17 cellular contexts compared by ENCODE assay signal in genomic region chr4:75028196-75028854, GRCh38.
"Had no signal": no experiment of that assay in that cellular context is flagged by ENCODE, and none has a peak within 500 bp of the region (broad histone marks: within the 10 kb centered on the region; RNA-seq: fewer than 3 reads in every experiment).

No MANE protein-coding gene starts in this region.

- DNase-seq: activated CD4-positive, alpha-beta T cell treated with anti-CD3 and anti-CD28 coated beads for 36 hours; activated CD8-positive, alpha-beta memory T cell treated with anti-CD3 and anti-CD28 coated beads, Interleukin-2, amount 50 U/mL, for 48 hours; activated CD8-positive, alpha-beta T cell treated with anti-CD3 and anti-CD28 coated beads for 36 hours; activated naive CD8-positive, alpha-beta T cell treated with anti-CD3 and anti-CD28 coated beads, Interleukin-2, amount 10 ng/mL, durations not matched to agents 7 days and 5 days; anterior cingulate cortex; effector CD4-positive, alpha-beta T cell; foreskin melanocyte; kidney; naive thymus-derived CD8-positive, alpha-beta T cell; psoas muscle; sigmoid colon; stimulated activated CD4-positive, alpha-beta T cell treated with anti-CD3 and anti-CD28 coated beads, Interleukin-2, amount 100 ng/mL, for 24 hours; stimulated activated naive CD4-positive, alpha-beta T cell; substantia nigra; T-helper 1 cell; WERI-Rb-1 had no signal

- H3K36me3 ChIP-seq: breast epithelium, sigmoid colon, WERI-Rb-1 had no signal

- H3K4me1 ChIP-seq: breast epithelium, psoas muscle had no signal

- H3K9me3 ChIP-seq: breast epithelium, psoas muscle, sigmoid colon had no signal

- ATAC-seq: activated CD4-positive, alpha-beta T cell treated with anti-CD3 and anti-CD28 coated beads for 36 hours; activated CD8-positive, alpha-beta T cell treated with anti-CD3 and anti-CD28 coated beads for 36 hours; naive thymus-derived CD8-positive, alpha-beta T cell; psoas muscle had no signal

- H3K4me3 ChIP-seq: breast epithelium, psoas muscle, sigmoid colon had no signal

- H3K27ac ChIP-seq: breast epithelium, psoas muscle, sigmoid colon, WERI-Rb-1 had no signal

- H3K27me3 ChIP-seq: breast epithelium, sigmoid colon had no signal
